In genomic region chr4:169212981-169213380, GRCh38 we compare ENCODE assay signal across 19 cellular contexts.
"Had no signal": no experiment of that assay in that cellular context is flagged by ENCODE, and none has a peak within 500 bp of the region (broad histone marks: within the 10 kb centered on the region; RNA-seq: fewer than 3 reads in every experiment).

No MANE protein-coding gene starts in this region.

- FAIRE-seq: HTR-8/SVneo had no signal

- H3K9ac ChIP-seq: SK-N-SH had no signal

- DNase-seq: KBM-7, MV-4-11, NCI-H1048, NCI-H1105, NCI-H1417, NCI-H1436 treated with DMSO at 0.1 percent for 48 hours, NCI-H1694, NCI-H187 treated with DMSO at 0.1 percent for 48 hours, NCI-H2029 treated with DMSO at 0.1 percent for 48 hours, NCI-H2227 treated with DMSO at 0.1 percent for 48 hours, NCI-H524, NCI-H526 treated with DMSO at 0.1 percent for 48 hours, NCI-H748 treated with DMSO at 0.1 percent for 48 hours, SHP77, SK-N-SH, SW 1271 had no signal

- H3K9me2 ChIP-seq: SK-N-SH had no signal

- H3K4me2 ChIP-seq: SK-N-SH had no signal

- H3K27ac ChIP-seq: HL-60, RWPE1 had no signal

- H3K9me3 ChIP-seq: SK-N-SH had no signal
